8 cellular contexts compared by ENCODE assay signal in the genomic region with DNA sequence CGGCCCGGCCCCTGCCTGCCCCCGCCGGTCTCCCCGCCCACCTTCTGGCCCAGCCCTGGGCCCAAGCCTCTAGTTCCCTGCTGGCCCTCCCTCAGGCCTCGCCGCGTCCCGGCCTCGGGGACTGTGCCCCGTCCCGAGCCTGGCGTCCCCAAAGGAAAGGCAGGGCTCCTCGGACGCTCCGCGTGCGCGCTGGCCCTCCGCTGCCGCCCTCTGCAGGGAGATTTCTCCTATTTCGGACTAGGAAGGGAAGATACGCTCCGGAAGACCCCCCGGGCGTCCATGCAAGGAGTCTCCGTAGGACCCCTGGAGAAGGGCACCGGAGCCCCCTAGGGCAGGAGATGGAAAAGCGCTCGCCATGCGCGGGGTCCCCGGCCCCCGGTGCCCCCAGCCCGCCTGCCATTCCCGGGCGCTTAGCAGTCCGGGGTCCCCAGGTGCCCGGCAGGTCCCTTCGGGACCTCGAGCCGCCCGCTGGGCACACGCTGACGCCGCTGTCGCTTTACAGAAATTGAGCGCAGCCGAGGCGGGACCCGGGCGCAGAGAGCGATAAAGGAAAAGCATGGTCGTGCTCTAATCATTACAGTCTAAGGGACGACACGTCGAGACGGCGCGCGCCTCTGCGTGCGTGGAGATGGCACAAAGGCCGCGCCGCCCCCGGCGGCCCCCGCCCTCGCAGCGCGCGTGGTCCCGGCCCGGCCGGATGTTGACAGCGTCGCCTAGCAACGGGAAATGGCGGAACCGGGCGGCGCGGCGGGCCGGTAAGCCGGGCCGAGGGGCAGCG.
DNase-seq lines count a peak whose midpoint lies in the region; ATAC-seq and TF ChIP-seq lines count a peak whose summit lies in the region.

A gene with protein sequence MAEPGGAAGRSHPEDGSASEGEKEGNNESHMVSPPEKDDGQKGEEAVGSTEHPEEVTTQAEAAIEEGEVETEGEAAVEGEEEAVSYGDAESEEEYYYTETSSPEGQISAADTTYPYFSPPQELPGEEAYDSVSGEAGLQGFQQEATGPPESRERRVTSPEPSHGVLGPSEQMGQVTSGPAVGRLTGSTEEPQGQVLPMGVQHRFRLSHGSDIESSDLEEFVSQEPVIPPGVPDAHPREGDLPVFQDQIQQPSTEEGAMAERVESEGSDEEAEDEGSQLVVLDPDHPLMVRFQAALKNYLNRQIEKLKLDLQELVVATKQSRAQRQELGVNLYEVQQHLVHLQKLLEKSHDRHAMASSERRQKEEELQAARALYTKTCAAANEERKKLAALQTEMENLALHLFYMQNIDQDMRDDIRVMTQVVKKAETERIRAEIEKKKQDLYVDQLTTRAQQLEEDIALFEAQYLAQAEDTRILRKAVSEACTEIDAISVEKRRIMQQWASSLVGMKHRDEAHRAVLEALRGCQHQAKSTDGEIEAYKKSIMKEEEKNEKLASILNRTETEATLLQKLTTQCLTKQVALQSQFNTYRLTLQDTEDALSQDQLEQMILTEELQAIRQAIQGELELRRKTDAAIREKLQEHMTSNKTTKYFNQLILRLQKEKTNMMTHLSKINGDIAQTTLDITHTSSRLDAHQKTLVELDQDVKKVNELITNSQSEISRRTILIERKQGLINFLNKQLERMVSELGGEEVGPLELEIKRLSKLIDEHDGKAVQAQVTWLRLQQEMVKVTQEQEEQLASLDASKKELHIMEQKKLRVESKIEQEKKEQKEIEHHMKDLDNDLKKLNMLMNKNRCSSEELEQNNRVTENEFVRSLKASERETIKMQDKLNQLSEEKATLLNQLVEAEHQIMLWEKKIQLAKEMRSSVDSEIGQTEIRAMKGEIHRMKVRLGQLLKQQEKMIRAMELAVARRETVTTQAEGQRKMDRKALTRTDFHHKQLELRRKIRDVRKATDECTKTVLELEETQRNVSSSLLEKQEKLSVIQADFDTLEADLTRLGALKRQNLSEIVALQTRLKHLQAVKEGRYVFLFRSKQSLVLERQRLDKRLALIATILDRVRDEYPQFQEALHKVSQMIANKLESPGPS (plus strand): TSS at position 706 of the 778 bp plus-strand sequence. CDS start 21 bp downstream, at position 727.

- CTCF ChIA-PET in HEK293T (lab: Yijun Ruan, JAX): no interaction called here

- no peak for TF ChIP-seq POLR2A in GM18505 (IDR thresholded peaks at IDR 0.05; ENCODE audit: borderline replicate concordance, extremely low read depth, insufficient read depth, insufficient read length)

- H3K27ac ChIP-seq in caudate nucleus (ENCODE audit: low read depth, low read length): peak within 1 kb of the TSS; percentile 78

- ATAC-seq in GM18505 (IDR thresholded peaks at IDR 0.05; ENCODE audit: unreplicated experiment): no peak

- DNase-seq in D341Med (ENCODE audit: low spot score): peak; percentile 98
- peak; percentile 92 for DNase-seq in HEK293T (ENCODE audit: extremely low spot score)
- DNase-seq in NCI-H2171 (lab: John Stamatoyannopoulos, UW): peak; percentile 71
- DNase-seq in activated CD4-positive, CD25-positive, alpha-beta regulatory T cell (lab: John Stamatoyannopoulos, UW): peak; percentile 38 to 71 (median 49)
- peak in 57 of 61 donors; percentile 14 to 80 (median 58) for DNase-seq in caudate nucleus (lab: John Stamatoyannopoulos, UW)
- peak; percentile 94 for DNase-seq in islet precursor cell
- peak; percentile 33 to 67 for DNase-seq in stimulated activated CD4-positive, alpha-beta T cell treated with anti-CD3 and anti-CD28 coated beads, Interleukin-12 subunit alpha, Interleukin-12 subunit beta, amount 100 ng/mL, for 24 hours (ENCODE audit: low read depth in 2 of 2)

- POLR2A ChIA-PET in HEK293T (lab: Yijun Ruan, JAX): no interaction called here

TF ChIP-seq in HEK293T, 16 proteins besides CTCF, POLR2A, EP300 and RAD21:
- peak; percentile 57 for TF ChIP-seq L3MBTL2 (conservative IDR thresholded peaks at IDR 0.05)
- TF ChIP-seq HDGF (IDR thresholded peaks at IDR 0.05; ENCODE audit: borderline replicate concordance): no peak
- 0 out of 2 replicates have a peak, but pooled peaks have one; percentile 24 for TF ChIP-seq ARNT (IDR thresholded peaks at IDR 0.05)
- TF ChIP-seq ELF4 (IDR thresholded peaks at IDR 0.05): no peak
- TF ChIP-seq SP1 (IDR thresholded peaks at IDR 0.05): no peak
- TF ChIP-seq SUZ12 (IDR thresholded peaks at IDR 0.05): no peak
- TF ChIP-seq FOXM1 (IDR thresholded peaks at IDR 0.05; ENCODE audit: borderline replicate concordance): peak; percentile 85; the same call in 1 of the 2 replicates
